In genomic region chr5:68557162-68557936, GRCh38 we compare ENCODE assay signal across 20 cellular contexts.
"Had no signal": no experiment of that assay in that cellular context is flagged by ENCODE, and none has a peak within 500 bp of the region (broad histone marks: within the 10 kb centered on the region; RNA-seq: fewer than 3 reads in every experiment).

No MANE protein-coding gene starts in this region.

- ATAC-seq: activated CD8-positive, alpha-beta T cell treated with anti-CD3 and anti-CD28 coated beads, Interleukin-2, amount 10 ng/mL, durations not matched to agents 7 days and 5 days; activated naive CD8-positive, alpha-beta T cell treated with anti-CD3 and anti-CD28 coated beads, Interleukin-2, amount 50 U/mL, for 24 hours; esophagus mucosa; heart right ventricle; natural killer cell; T-cell; WTC11 had no signal

- H3K36me3 ChIP-seq: ascending aorta, breast epithelium, heart right ventricle, sigmoid colon, stomach, thoracic aorta, upper lobe of left lung had no signal

- H3K27ac ChIP-seq: ascending aorta, heart right ventricle, sigmoid colon, stomach, thoracic aorta, upper lobe of left lung had no signal

- H3K27me3 ChIP-seq: ascending aorta, breast epithelium, heart right ventricle, sigmoid colon, stomach, upper lobe of left lung had no signal

- DNase-seq: activated CD4-positive, alpha-beta T cell treated with anti-CD3 and anti-CD28 coated beads for 4 hours; activated CD8-positive, alpha-beta T cell treated with anti-CD3 and anti-CD28 coated beads, Interleukin-2, amount 10 ng/mL, durations not matched to agents 7 days and 5 days; activated effector memory CD4-positive, alpha-beta T cell treated with Interleukin-2 at 50 U/mL for 16 hours; activated naive CD4-positive, alpha-beta T cell treated with anti-CD3 and anti-CD28 coated beads, Interleukin-2, amount 10 ng/mL, durations not matched to agents 7 days and 5 days; activated naive CD8-positive, alpha-beta T cell treated with anti-CD3 and anti-CD28 coated beads, Interleukin-2, amount 50 U/mL, for 24 hours; activated T-cell treated with anti-CD3 and anti-CD28 coated beads, Interleukin-2, amount 50 U/mL, for 48 hours; effector CD8-positive, alpha-beta T cell; heart right ventricle; kidney glomerular epithelial cell; natural killer cell; sigmoid colon; stimulated activated CD4-positive, alpha-beta T cell treated with anti-CD3 and anti-CD28 coated beads, Interleukin-1b, Interleukin-23, amount 100 ng/mL, for 48 hours; stomach; T-cell; upper lobe of left lung had no signal

- H3K4me3 ChIP-seq: ascending aorta, breast epithelium, heart right ventricle, sigmoid colon, stomach, thoracic aorta, upper lobe of left lung had no signal

- H3K9me3 ChIP-seq: ascending aorta, thoracic aorta had no signal

- H3K4me1 ChIP-seq: breast epithelium, upper lobe of left lung had no signal
